In the genomic region with DNA sequence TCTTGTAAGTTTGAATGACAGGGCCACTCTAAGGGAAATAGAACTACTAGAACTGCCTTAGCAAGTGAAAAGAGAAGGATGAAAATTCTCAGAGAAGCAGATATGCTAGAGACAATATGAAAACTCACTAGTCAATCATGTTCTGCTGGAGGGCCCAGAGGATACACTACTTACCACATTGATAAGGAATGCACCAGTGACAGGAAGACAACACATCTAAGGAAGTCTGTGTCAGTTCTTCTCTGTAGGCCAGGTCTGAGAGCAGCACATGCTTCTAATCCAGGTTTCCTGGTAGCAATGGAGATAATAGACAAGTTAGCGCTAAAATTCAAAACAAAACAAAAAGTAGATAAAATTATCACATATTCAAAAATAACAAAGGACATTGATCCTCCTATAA, we compare ENCODE assay signal across 25 cellular contexts.
"Had no signal": no experiment of that assay in that cellular context is flagged by ENCODE, and none has a peak within 500 bp of the region (broad histone marks: within the 10 kb centered on the region; RNA-seq: fewer than 3 reads in every experiment).

No MANE protein-coding gene starts in this region.

- FAIRE-seq: colon, small intestine, urothelium cell line had no signal

- H3K27ac ChIP-seq: heart right ventricle, neutrophil, parathyroid adenoma, right lobe of liver, thoracic aorta, tibial nerve, upper lobe of left lung had no signal

- H3K27me3 ChIP-seq: heart right ventricle, neutrophil, right lobe of liver, tibial nerve, upper lobe of left lung had no signal

- H3K79me2 ChIP-seq: parathyroid adenoma had no signal

- H3K4me3 ChIP-seq: heart right ventricle, lung, mucosa of descending colon, right lobe of liver, thoracic aorta, tibial nerve, upper lobe of left lung had no signal

- H3K9ac ChIP-seq: parathyroid adenoma had no signal

- H3K4me1 ChIP-seq: heart right ventricle, parathyroid adenoma, right lobe of liver, tibial nerve, upper lobe of left lung had no signal

- H3K9me3 ChIP-seq: mucosa of descending colon, neutrophil, right lobe of liver, thoracic aorta, upper lobe of left lung had no signal

- DNase-seq: effector CD8-positive, alpha-beta T cell; endodermal cell; foreskin melanocyte; glutamatergic neuron; heart right ventricle; hippocampal formation; islet precursor cell; mesenchymal stem cell; mucosa of descending colon; naive B cell; right lobe of liver; small intestine; stimulated activated CD4-positive, alpha-beta T cell treated with anti-CD3 and anti-CD28 coated beads, Interleukin-15, amount 100 ng/mL, for 24 hours; stimulated activated CD4-positive, alpha-beta T cell treated with anti-CD3 and anti-CD28 coated beads, Interleukin-2, amount 100 ng/mL, for 48 hours; stimulated activated naive B cell treated with anti-CD40 and anti-IgM and Interleukin-4, amounts not matched to agents 10 μg/mL and 1 μg/mL and 100 μg/mL, for 72 hours; upper lobe of left lung had no signal

- H2AFZ ChIP-seq: parathyroid adenoma had no signal

- H3K36me3 ChIP-seq: heart right ventricle, neutrophil, right lobe of liver, thoracic aorta, tibial nerve, upper lobe of left lung had no signal

- ATAC-seq: heart right ventricle; left lobe of liver; mucosa of descending colon; natural killer cell treated with Interleukin-12 subunit alpha and Interleukin-12 subunit beta and Interleukin-15 and Interleukin-18, amount 100 ng/mL, for 72 hours; right lobe of liver; stimulated activated naive B cell treated with anti-CD40 and anti-IgM and Interleukin-4, amounts not matched to agents 10 μg/mL and 1 μg/mL and 100 μg/mL, for 72 hours had no signal
